In the genomic region with DNA sequence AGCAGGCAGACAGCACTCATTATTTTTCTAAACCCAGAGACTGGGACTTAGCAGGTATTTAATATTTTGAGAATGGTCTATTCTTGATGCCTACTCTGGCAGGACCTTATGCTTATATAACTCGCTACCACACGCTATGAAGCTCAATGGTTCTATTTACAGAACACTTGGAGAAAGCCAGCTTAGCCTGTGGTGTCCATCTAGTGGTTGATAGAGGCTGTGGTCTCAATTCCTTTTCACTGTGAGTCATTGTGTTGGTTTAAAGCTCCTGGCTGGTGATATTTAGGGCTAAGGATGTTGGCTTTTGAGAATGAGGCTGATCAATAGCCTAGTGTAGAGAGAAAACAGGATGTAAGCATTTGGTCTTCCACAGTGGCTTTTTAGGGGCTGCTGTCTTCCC, we compare ENCODE assay signal across 8 cellular contexts.
A peak's percentile ranks its signal among the peaks of the same experiment; 100 is the strongest.
DNase-seq lines count a peak whose midpoint lies in the region; ATAC-seq lines count a peak whose summit lies in the region.

No MANE protein-coding gene starts in this region.

- H2BK5ac ChIP-seq in mesenchymal stem cell (ENCODE audit: low read depth, low read length, poor library complexity, severe bottlenecking): no peak overlapping the region

- 25% methylated on average over 2 of the region's 2 CpGs for WGBS in mesenchymal stem cell

- DNase-seq in GM04503 (ENCODE audit: low read depth) (peak; percentile 61), NCI-H446 (lab: John Stamatoyannopoulos, UW) (peak; percentile 21 to 64), dedifferentiated amniotic fluid mesenchymal stem cell (ENCODE audit: extremely low spot score) (peak; percentile 84), mesenchymal stem cell (peak; percentile 92), posterior vena cava (ENCODE audit: low spot score) (no peak), GM19240 (ENCODE audit: insufficient read length, low spot score) (no peak)

- H3K4me3 ChIP-seq in mesenchymal stem cell (ENCODE audit: insufficient read depth in 1 of 2, low read depth in 1 of 2, low read length in 2 of 2): no peak overlapping the region

- peaks cover 7 to 63% of the 10 kb centered on the region in 2 experiments for H3K36me3 ChIP-seq in mesenchymal stem cell (ENCODE audit: control insufficient read depth in 1 of 2, insufficient read depth in 2 of 2, low read depth in 1 of 2, low read length in 2 of 2)

- H2AK5ac ChIP-seq in mesenchymal stem cell (ENCODE audit: low read length, severe bottlenecking): no peak overlapping the region

- H3K9ac ChIP-seq in mesenchymal stem cell (ENCODE audit: low read length): peak overlapping the region; percentile 52

- no peak overlapping the region for H3K14ac ChIP-seq in mesenchymal stem cell (ENCODE audit: low read length in 2 of 2)

- H3K9me3 ChIP-seq in mesenchymal stem cell (ENCODE audit: control insufficient read depth, low read length): no peaks in the 10 kb centered on the region

- H3K27ac ChIP-seq in mesenchymal stem cell (ENCODE audit: low read length, poor library complexity, severe bottlenecking): peak overlapping the region; percentile 9

- peaks cover 5% of the 10 kb centered on the region for H3K4me1 ChIP-seq in mesenchymal stem cell (ENCODE audit: control insufficient read depth, insufficient read depth, low read depth, low read length)

- peaks cover 8% of the 10 kb centered on the region for H3K79me1 ChIP-seq in mesenchymal stem cell (replicated peaks; ENCODE audit: low read length, poor library complexity, severe bottlenecking)

- no peak overlapping the region for H3K23ac ChIP-seq in mesenchymal stem cell (ENCODE audit: low read length in 2 of 2)

- H4K91ac ChIP-seq in mesenchymal stem cell (ENCODE audit: low read length): no peak overlapping the region

- no peak overlapping the region for H2AFZ ChIP-seq in mesenchymal stem cell (ENCODE audit: low read depth, low read length)

- no peak overlapping the region for H2BK15ac ChIP-seq in mesenchymal stem cell (ENCODE audit: low read depth, poor library complexity, severe bottlenecking)

- H4K8ac ChIP-seq in mesenchymal stem cell (ENCODE audit: low read length): no peak overlapping the region

- no peak overlapping the region for H2BK120ac ChIP-seq in mesenchymal stem cell (ENCODE audit: low read depth, low read length)

- no peak overlapping the region for H2BK12ac ChIP-seq in mesenchymal stem cell (ENCODE audit: low read length in 2 of 2)

- H3K4me2 ChIP-seq in mesenchymal stem cell (ENCODE audit: low read length, poor library complexity, severe bottlenecking): no peak overlapping the region

- intact Hi-C loops in posterior vena cava (cut with DNase I): loop anchor here in 1 of 2 donors (10.0 kb wide), 1 partner anchor 161 kb away; no protein-coding TSS in a partner anchor

- ATAC-seq in HG02588 (IDR thresholded peaks at IDR 0.05; ENCODE audit: unreplicated experiment) (no peak), HG03520 (IDR thresholded peaks at IDR 0.05; ENCODE audit: unreplicated experiment) (no peak)

- H3K18ac ChIP-seq in mesenchymal stem cell (ENCODE audit: low read depth in 1 of 2, low read length in 2 of 2): no peak overlapping the region

- no peak overlapping the region for H3K4ac ChIP-seq in mesenchymal stem cell (ENCODE audit: low read depth in 1 of 2, low read length in 2 of 2)

- H3K27me3 ChIP-seq in mesenchymal stem cell (ENCODE audit: control insufficient read depth in 1 of 2, insufficient read depth in 1 of 2, low read length in 2 of 2): no peaks in the 10 kb centered on the region

Comparison
In these comparisons a context has a peak if more than half of its experiments do, and no peak if none do; other contexts are left out.
1. DNase-seq: peak in GM04503 (single experiment), NCI-H446 (2 of 2), dedifferentiated amniotic fluid mesenchymal stem cell (single experiment) and mesenchymal stem cell (single experiment); none in posterior vena cava (single experiment) and GM19240 (single experiment).